ENCODE assay signal across 1 cellular context in genomic region chr2:124911560-124911959, GRCh38.
TF ChIP-seq lines count a peak whose summit lies in the region.

No MANE protein-coding gene starts in this region.

TF ChIP-seq in IMR-90, 13 proteins besides CTCF, POLR2A, EP300 and RAD21 (continued from another document):
- TF ChIP-seq RCOR1 (IDR thresholded peaks at IDR 0.05; ENCODE audit: insufficient replicate concordance, low read length), result no peak
- TF ChIP-seq ELK1 (IDR thresholded peaks at IDR 0.05; ENCODE audit: borderline replicate concordance, low read depth, low read length), result no peak
- TF ChIP-seq SMC3 (IDR thresholded peaks at IDR 0.05; ENCODE audit: low read depth, low read length), result no peak
- no peak for TF ChIP-seq RFX5 (IDR thresholded peaks at IDR 0.05; ENCODE audit: low read depth, low read length)
- no peak for TF ChIP-seq MXI1 (IDR thresholded peaks at IDR 0.05; ENCODE audit: borderline replicate concordance, low read depth, low read length)
- TF ChIP-seq BHLHE40 (IDR thresholded peaks at IDR 0.05; ENCODE audit: low read depth, low read length), result no peak
- TF ChIP-seq USF2 (IDR thresholded peaks at IDR 0.05; ENCODE audit: low read depth, low read length), result no peak
- no peak for TF ChIP-seq MAZ (IDR thresholded peaks at IDR 0.05; ENCODE audit: borderline replicate concordance, low read depth, low read length)
